Comparison of ENCODE assay signal across 19 cellular contexts in the genomic region with DNA sequence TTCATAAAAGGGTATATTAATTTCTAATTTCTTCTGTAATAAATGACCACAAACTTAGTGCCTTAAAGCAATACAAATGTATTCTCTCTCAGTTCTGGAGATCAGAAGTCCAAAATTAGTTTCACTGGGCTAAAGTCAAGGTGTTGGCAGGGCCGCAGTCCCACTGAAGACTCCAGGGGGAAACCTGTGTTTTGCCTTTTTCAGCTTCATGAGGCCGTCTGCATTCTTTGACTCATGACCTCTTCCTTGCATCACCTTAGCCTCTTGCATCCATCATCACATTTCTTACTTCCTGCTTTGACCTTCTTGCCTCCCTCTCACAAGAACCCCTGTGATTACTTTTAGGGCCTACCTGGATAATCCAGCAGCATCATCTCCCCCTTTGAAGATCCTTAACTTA. TPM values are rescaled to one million over a fixed set of nuclear protein-coding genes. Genes with fewer than 3 reads are reported as not detected.
DNase-seq lines count a peak whose midpoint lies in the region; TF ChIP-seq lines count a peak whose summit lies in the region.
"Had no signal": no experiment of that assay in that cellular context is flagged by ENCODE, and none has a peak within 500 bp of the region (broad histone marks: within the 10 kb centered on the region; RNA-seq: fewer than 3 reads in every experiment).

No MANE protein-coding gene starts in this region.

- no peak overlapping the region for H3K4me3 Mint-ChIP-seq in endodermal cell
- H3K4me3 Mint-ChIP-seq: B cell; CD4-positive, alpha-beta T cell; CD8-positive, alpha-beta T cell had no signal

- 88 to 92% methylated on average over 2 of the region's 2 CpGs for WGBS in endodermal cell (ENCODE audit: insufficient coverage in 1 of 2, insufficient read length in 1 of 2), 2 experiments
- no CpG with 5 or more reads among the region's 2 CpGs for WGBS in mesendoderm (ENCODE audit: extremely low coverage, insufficient coverage, low lambda C conversion rate)

- peak; percentile 9 for DNase-seq in activated effector memory CD4-positive, alpha-beta T cell treated with anti-CD3 and anti-CD28 coated beads, Interleukin-2, amount 50 U/mL, for 16 hours
- no peak for DNase-seq in activated effector memory CD4-positive, alpha-beta T cell treated with Interleukin-2 at 50 U/mL for 16 hours
- DNase-seq in endodermal cell = peak; percentile 40
- peak; percentile 63 for DNase-seq in mesendoderm
- DNase-seq in NCI-H1436 treated with DMSO at 0.1 percent for 48 hours (lab: John Stamatoyannopoulos, UW) = no peak
- no peak for DNase-seq in H7
- DNase-seq in NOMO-1 treated with dmso at 0.1 percent for 144 hours (lab: John Stamatoyannopoulos, UW; ENCODE audit: unreplicated experiment) = no peak
- DNase-seq: AML-193; Caco-2; Calu3; CD4-positive, alpha-beta T cell; CD8-positive, alpha-beta T cell; DMS79 treated with DMSO at 0.1 percent for 48 hours; GF-D8 had no signal

- no peak overlapping the region for H3K4me2 ChIP-seq in mesendoderm (ENCODE audit: low read length)
- H3K4me2 ChIP-seq: A549; BLaER1 treated with 17β-estradiol and CSF1 and Interleukin-3, amounts not matched to agents 10 nM and 100 nM had no signal

- H3K9ac ChIP-seq in endodermal cell (ENCODE audit: extremely low read depth, low read length, poor library complexity, severe bottlenecking) (no peak overlapping the region), mesendoderm (ENCODE audit: low read length) (no peak overlapping the region)
- H3K9ac ChIP-seq: BLaER1 treated with 17β-estradiol and CSF1 and Interleukin-3, amounts not matched to agents 10 nM and 100 nM had no signal

- no peak overlapping the region for H3K27ac Mint-ChIP-seq in endodermal cell
- H3K27ac Mint-ChIP-seq: B cell; CD4-positive, alpha-beta T cell; CD8-positive, alpha-beta T cell had no signal

- peaks cover 2% of the 10 kb centered on the region for H3K9me3 Mint-ChIP-seq in endodermal cell
- H3K9me3 Mint-ChIP-seq: CD4-positive, alpha-beta T cell; CD8-positive, alpha-beta T cell had no signal

- H3K4me3 ChIP-seq in endodermal cell (ENCODE audit: low read length) (no peak overlapping the region), mesendoderm (ENCODE audit: low read length) (no peak overlapping the region), H7 (ENCODE audit: insufficient read depth, low read depth, low read length) (no peak overlapping the region)
- H3K4me3 ChIP-seq: A549; BLaER1 treated with 17β-estradiol and CSF1 and Interleukin-3, amounts not matched to agents 10 nM and 100 nM had no signal

- H3K36me3 ChIP-seq in endodermal cell (ENCODE audit: control insufficient read depth, insufficient read depth, low read length) (no peaks in the 10 kb centered on the region), mesendoderm (ENCODE audit: control insufficient read depth, insufficient read depth, low read length) (no peaks in the 10 kb centered on the region), H7 (replicated peaks; ENCODE audit: control insufficient read depth, insufficient read depth, low read length) (no peaks in the 10 kb centered on the region)
- H3K36me3 ChIP-seq: BLaER1 treated with 17β-estradiol and CSF1 and Interleukin-3, amounts not matched to agents 10 nM and 100 nM had no signal

- H2BK15ac ChIP-seq in mesendoderm (replicated peaks; ENCODE audit: low read depth) = no peak overlapping the region

- H3K27me3 ChIP-seq in endodermal cell (ENCODE audit: control insufficient read depth, insufficient read depth, low read length, poor library complexity, severe bottlenecking) = no peaks in the 10 kb centered on the region
- H3K27me3 ChIP-seq in mesendoderm (ENCODE audit: insufficient read depth, low read length, poor library complexity) = no peaks in the 10 kb centered on the region
- H3K27me3 ChIP-seq in H7 (ENCODE audit: control insufficient read depth, insufficient read depth, low read length) = peaks cover 2% of the 10 kb centered on the region; the same call in 1 of the 2 replicates
- H3K27me3 ChIP-seq: BLaER1 treated with 17β-estradiol and CSF1 and Interleukin-3, amounts not matched to agents 10 nM and 100 nM had no signal

- peaks cover 89% of the 10 kb centered on the region for H3K4me1 Mint-ChIP-seq in endodermal cell
- H3K4me1 Mint-ChIP-seq: B cell had no signal

- H4K5ac ChIP-seq in mesendoderm (ENCODE audit: low read length) = no peak overlapping the region

- H3K36me3 Mint-ChIP-seq in endodermal cell (ENCODE audit: low read depth) = no peaks in the 10 kb centered on the region
- H3K36me3 Mint-ChIP-seq: CD8-positive, alpha-beta T cell had no signal

- TF ChIP-seq CTCF in endodermal cell (conservative IDR thresholded peaks at IDR 0.05) = peak; percentile 56

- H2BK5ac ChIP-seq in mesendoderm (ENCODE audit: low read length) = no peak overlapping the region

- H2BK120ac ChIP-seq in mesendoderm (ENCODE audit: low read depth, low read length) = no peak overlapping the region

- no peaks in the 10 kb centered on the region for H3K79me2 ChIP-seq in mesendoderm (ENCODE audit: control insufficient read depth, insufficient read depth, low read length)

- no peaks in the 10 kb centered on the region for H3K79me1 ChIP-seq in mesendoderm (ENCODE audit: low read length)

- H3K4me1 ChIP-seq in endodermal cell (ENCODE audit: control insufficient read depth, insufficient read depth, low read length) (peaks cover 24% of the 10 kb centered on the region), mesendoderm (ENCODE audit: control insufficient read depth, low read depth, low read length) (peaks cover 14% of the 10 kb centered on the region)
- H3K4me1 ChIP-seq: A549; BLaER1 treated with 17β-estradiol and CSF1 and Interleukin-3, amounts not matched to agents 10 nM and 100 nM; Caco-2 had no signal

- no peak overlapping the region for H3K56ac ChIP-seq in mesendoderm (ENCODE audit: low read length)

- H4K8ac ChIP-seq in mesendoderm (ENCODE audit: low read depth, low read length) = no peak overlapping the region

- no peak overlapping the region for H3K23ac ChIP-seq in mesendoderm (ENCODE audit: low read length)

- H3K9me3 ChIP-seq in endodermal cell (ENCODE audit: control insufficient read depth, low read length) = no peaks in the 10 kb centered on the region
- H3K9me3 ChIP-seq: A549, Caco-2 had no signal

- no peak overlapping the region for H3K18ac ChIP-seq in mesendoderm (ENCODE audit: low read length)

- H3K27ac ChIP-seq in endodermal cell (ENCODE audit: low read depth, low read length) = no peak overlapping the region
- H3K27ac ChIP-seq in mesendoderm (ENCODE audit: low read depth, low read length) = no peak overlapping the region
- H3K27ac ChIP-seq: 22Rv1; A549; BLaER1 treated with 17β-estradiol and CSF1 and Interleukin-3, amounts not matched to agents 10 nM and 100 nM; C4-2B had no signal

- no peak overlapping the region for H2AK5ac ChIP-seq in mesendoderm (ENCODE audit: low read length)

- H3K4ac ChIP-seq in mesendoderm (ENCODE audit: low read depth, low read length) = no peak overlapping the region

- peaks cover 7% of the 10 kb centered on the region for H3K27me3 Mint-ChIP-seq in endodermal cell (ENCODE audit: insufficient read depth)

RNA-seq across cellular contexts. Expression of gene ALDH1B1, which starts 42.0 kb away (rescaled TPM):
- 10 to 100 TPM; 47.7 to 59.9 TPM for total RNA-seq in endodermal cell
- 22.3 TPM for polyA plus RNA-seq in endodermal cell (2013, experiment 1 of 2)
- 20.0 TPM for polyA plus RNA-seq in endodermal cell (2013, experiment 2 of 2)
- 28.7 TPM for polyA plus RNA-seq in mesendoderm (2013, experiment 1 of 2)
- polyA plus RNA-seq in mesendoderm (2013, experiment 2 of 2) = 27.7 TPM
- 35.8 and 37.3 TPM in 2 replicates for total RNA-seq in H7 (2014; rRNA removed; shearing (Covaris generic))

Comparison
In these comparisons a context has a peak if more than half of its experiments do, and no peak if none do; other contexts are left out.
1. DNase-seq: peak in activated effector memory CD4-positive, alpha-beta T cell treated with anti-CD3 and anti-CD28 coated beads, Interleukin-2, amount 50 U/mL, for 16 hours (single experiment), endodermal cell (single experiment) and mesendoderm (single experiment); none in activated effector memory CD4-positive, alpha-beta T cell treated with Interleukin-2 at 50 U/mL for 16 hours (single experiment), NCI-H1436 treated with DMSO at 0.1 percent for 48 hours (single experiment), H7 (single experiment) and NOMO-1 treated with dmso at 0.1 percent for 144 hours (single experiment).